In the genomic region with DNA sequence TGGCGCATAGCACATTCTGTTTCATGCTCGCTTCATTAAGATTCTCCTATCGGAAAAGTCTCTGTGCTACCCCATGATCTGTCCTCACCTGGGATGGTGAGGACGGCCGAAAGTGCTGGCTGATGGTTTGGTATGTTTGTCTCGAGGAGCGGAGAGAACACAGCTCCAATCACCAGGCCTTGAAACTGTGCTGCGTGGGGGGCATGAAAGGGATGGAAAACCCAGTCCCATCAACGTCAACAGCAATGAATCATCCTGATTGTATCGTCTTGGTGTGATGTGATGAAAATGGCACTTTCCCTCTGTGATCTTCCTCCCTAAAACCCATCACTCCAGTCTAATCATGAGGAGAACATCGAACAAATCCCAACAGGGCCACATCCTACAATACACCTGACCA, we compare ENCODE assay signal across 22 cellular contexts. TPM values are rescaled to one million over a fixed set of nuclear protein-coding genes. Genes with fewer than 3 reads are reported as not detected.
"Had no signal": no experiment of that assay in that cellular context is flagged by ENCODE, and none has a peak within 500 bp of the region (broad histone marks: within the 10 kb centered on the region; RNA-seq: fewer than 3 reads in every experiment).

No MANE protein-coding gene starts in this region.

- H3K9me3 Mint-ChIP-seq: activated naive CD4-positive, alpha-beta T cell treated with anti-CD3 and anti-CD28 coated beads, Interleukin-2, amount 10 ng/mL, durations not matched to agents 7 days and 5 days; activated T-helper 2 cell treated with anti-CD3 and anti-CD28 coated beads, Interferon-gamma antibody, Interleukin-2, Interleukin-4, amounts not matched to agents 10 μg/mL and 5 μg/mL and 100 μg/mL, durations not matched to agents 14 hours and 24 hours and 36 hours; natural killer cell; stimulated activated naive B cell treated with anti-CD40 and anti-IgM and Interleukin-4, amounts not matched to agents 10 μg/mL and 1 μg/mL and 100 μg/mL, for 72 hours had no signal

- H3K36me3 ChIP-seq: cardiac muscle cell, lower lobe of right lung, spleen, tibial artery, vagina, WERI-Rb-1 had no signal

- H3K4me3 Mint-ChIP-seq: activated naive CD4-positive, alpha-beta T cell treated with anti-CD3 and anti-CD28 coated beads, Interleukin-2, amount 10 ng/mL, durations not matched to agents 7 days and 5 days; natural killer cell; stimulated activated naive B cell treated with anti-CD40 and anti-IgM and Interleukin-4, amounts not matched to agents 10 μg/mL and 1 μg/mL and 100 μg/mL, for 72 hours had no signal

- H3K9me3 ChIP-seq: lower lobe of right lung, spleen, tibial artery, vagina had no signal

- H3K4me1 ChIP-seq: foreskin keratinocyte had no signal

- H3K27ac ChIP-seq: cardiac muscle cell, epithelial cell of prostate, foreskin keratinocyte, hepatocyte, lower lobe of right lung, tibial artery, vagina, WERI-Rb-1 had no signal

- H3K36me3 Mint-ChIP-seq: activated naive CD4-positive, alpha-beta T cell treated with anti-CD3 and anti-CD28 coated beads, Interleukin-2, amount 10 ng/mL, durations not matched to agents 7 days and 5 days; natural killer cell had no signal

- H2AFZ ChIP-seq: hepatocyte had no signal

- H3K27ac Mint-ChIP-seq: activated naive CD4-positive, alpha-beta T cell treated with anti-CD3 and anti-CD28 coated beads, Interleukin-2, amount 10 ng/mL, durations not matched to agents 7 days and 5 days; activated T-helper 2 cell treated with anti-CD3 and anti-CD28 coated beads, Interferon-gamma antibody, Interleukin-2, Interleukin-4, amounts not matched to agents 10 μg/mL and 5 μg/mL and 100 μg/mL, durations not matched to agents 14 hours and 24 hours and 36 hours; natural killer cell; stimulated activated naive B cell treated with anti-CD40 and anti-IgM and Interleukin-4, amounts not matched to agents 10 μg/mL and 1 μg/mL and 100 μg/mL, for 72 hours had no signal

- H3K27me3 ChIP-seq: cardiac muscle cell, hepatocyte, vagina had no signal

- DNase-seq: activated CD4-positive, alpha-beta T cell treated with anti-CD3 and anti-CD28 coated beads for 1 hour; activated CD4-positive, alpha-beta T cell treated with anti-CD3 and anti-CD28 coated beads, Interleukin-2, amount 50 U/mL, for 4 hours; activated naive CD4-positive, alpha-beta T cell treated with anti-CD3 and anti-CD28 coated beads, Interleukin-2, amount 10 ng/mL, durations not matched to agents 7 days and 5 days; activated T-cell treated with anti-CD3 and anti-CD28 coated beads for 4 hours; dermis blood vessel endothelial cell; foreskin keratinocyte; lower lobe of right lung; natural killer cell; nucleus accumbens; posterior cingulate gyrus; spleen; stimulated activated CD4-positive, alpha-beta T cell treated with anti-CD3 and anti-CD28 coated beads, Interleukin-4, amount 100 ng/mL, for 4 hours; stimulated activated naive B cell treated with anti-CD40 and anti-IgM and Interleukin-4, amounts not matched to agents 10 μg/mL and 1 μg/mL and 100 μg/mL, for 72 hours; T-helper 2 cell; tibial artery; WERI-Rb-1 had no signal

- ATAC-seq: foreskin keratinocyte; lower lobe of right lung; natural killer cell; stimulated activated naive B cell treated with anti-CD40 and anti-IgM and Interleukin-4, amounts not matched to agents 10 μg/mL and 1 μg/mL and 100 μg/mL, for 72 hours had no signal

- H3K4me2 ChIP-seq: hepatocyte had no signal

- H3K4me3 ChIP-seq: cardiac muscle cell, hepatocyte, lower lobe of right lung, spleen, tibial artery, vagina had no signal

RNA-seq across cellular contexts. Expression of gene FXYD6, which starts 8.4 kb away (rescaled TPM):
- total RNA-seq: foreskin keratinocyte had no signal

RNA-seq across cellular contexts. Expression of gene FXYD2, which starts 43.5 kb away (rescaled TPM):
- total RNA-seq: chondrocyte, foreskin keratinocyte had no signal
